10 cellular contexts compared by ENCODE assay signal in the genomic region with DNA sequence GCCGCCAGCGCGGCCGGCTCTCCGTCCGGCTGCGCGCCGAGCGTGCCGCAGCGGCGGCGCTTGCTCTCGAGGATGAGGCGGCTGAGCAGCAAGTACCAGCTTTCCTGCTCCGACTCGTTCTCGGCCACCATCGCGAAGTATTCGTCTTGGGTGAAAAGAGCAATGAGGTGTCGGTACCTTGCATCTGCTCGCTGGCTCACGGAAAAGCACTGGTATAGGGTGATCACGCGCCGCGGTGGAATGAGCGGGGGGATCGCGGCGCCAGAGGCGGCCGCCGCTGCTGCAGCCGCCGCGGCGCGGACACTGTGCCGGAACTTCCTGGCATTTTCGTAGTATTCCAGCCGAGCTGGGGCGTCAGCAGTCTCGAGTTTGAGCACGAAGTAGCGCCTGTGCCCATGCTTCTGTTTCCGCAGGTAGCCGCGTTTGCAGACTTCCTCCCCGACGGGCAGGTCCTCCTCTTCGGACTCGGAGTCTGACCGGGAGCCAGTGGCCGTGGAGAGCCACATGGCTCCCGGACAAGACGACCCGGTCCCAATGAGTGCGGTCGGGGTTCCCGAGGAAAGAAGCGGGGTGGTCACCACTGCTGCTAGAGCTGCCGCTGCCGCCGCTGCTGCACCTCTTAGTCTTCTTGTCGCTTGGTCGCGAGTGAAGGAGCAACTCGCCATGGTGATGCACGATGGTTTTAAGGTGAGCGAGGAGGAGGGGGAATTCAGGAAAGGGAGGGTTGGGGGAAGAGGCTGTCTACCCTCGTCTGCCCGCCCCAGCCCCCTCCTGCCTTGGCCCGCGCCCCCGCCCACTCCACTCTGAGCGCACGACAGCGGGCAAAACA. TPM values are rescaled to one million over a fixed set of nuclear protein-coding genes. Genes with fewer than 3 reads are reported as not detected.
DNase-seq lines count a peak whose midpoint lies in the region; ATAC-seq and TF ChIP-seq lines count a peak whose summit lies in the region.
"Had no signal": no experiment of that assay in that cellular context is flagged by ENCODE, and none has a peak within 500 bp of the region (broad histone marks: within the 10 kb centered on the region; RNA-seq: fewer than 3 reads in every experiment).

No MANE protein-coding gene starts in this region.

- TF ChIP-seq POLR2A in tibial nerve (IDR thresholded peaks at IDR 0.05), result no peak

- no peak for TF ChIP-seq EP300 in tibial nerve (IDR thresholded peaks at IDR 0.05)

- 3 to 44% methylated on average over 8 to 61 of the region's 81 CpGs for WGBS in tibial nerve, 2 donors

- H3K27me3 ChIP-seq in tibial nerve, result peaks cover 0 to 93% of the 10 kb centered on the region in 2 donors

- in situ Hi-C loops in astrocyte of the cerebellum (cut with HindIII; ENCODE audit: low sequenced_read_pairs), result no loop called here

- peaks cover 0 to 15% (median 0%) of the 10 kb centered on the region in 4 donors for H3K4me1 ChIP-seq in tibial nerve
- H3K4me1 ChIP-seq: right lobe of liver had no signal

- H3K9me3 ChIP-seq in tibial nerve, result no peaks in the 10 kb centered on the region
- H3K9me3 ChIP-seq: right lobe of liver had no signal

- H3K36me3 ChIP-seq in tibial nerve, result no peaks in the 10 kb centered on the region
- H3K36me3 ChIP-seq: right lobe of liver had no signal

- peak overlapping the region in 1 of 4 donors; percentile 67 for H3K27ac ChIP-seq in tibial nerve
- H3K27ac ChIP-seq: right lobe of liver had no signal

- ATAC-seq in HG03095 (IDR thresholded peaks at IDR 0.05; ENCODE audit: unreplicated experiment) (no peak), GM21360 (IDR thresholded peaks at IDR 0.05; ENCODE audit: unreplicated experiment) (no peak)

- H3K4me3 ChIP-seq in astrocyte of the cerebellum (ENCODE audit: low read depth, low read length), result peak overlapping the region; percentile 38
- peak overlapping the region; percentile 21 to 58 (median 28) for H3K4me3 ChIP-seq in tibial nerve
- H3K4me3 ChIP-seq: right lobe of liver had no signal

- DNase-seq in NCI-H524 (lab: John Stamatoyannopoulos, UW) (peak; percentile 37 to 46), NCI-H524 treated with DMSO at 0.1 percent for 48 hours (lab: John Stamatoyannopoulos, UW) (no peak), astrocyte of the cerebellum (ENCODE audit: low read depth) (no peak), kidney tubule cell (ENCODE audit: low spot score) (peak; percentile 9), tibial nerve (ENCODE audit: low spot score in 2 of 2) (no peak), SW480 (ENCODE audit: low spot score) (no peak)
- DNase-seq: DND-41 had no signal

- no peak for TF ChIP-seq CTCF in astrocyte of the cerebellum (IDR thresholded peaks at IDR 0.05; ENCODE audit: low read depth, low read length, missing control alignments)
- TF ChIP-seq CTCF in tibial nerve (IDR thresholded peaks at IDR 0.05), result no peak

RNA-seq across cellular contexts. Expression of gene IRS4, which starts 0.5 kb away (rescaled TPM):
- 1 to 10 TPM in 1 of 4 donors, under 1 TPM in 3; 0.22 to 1.5 (median 0.64) TPM for total RNA-seq in tibial nerve
- total RNA-seq: right lobe of liver had no signal

Comparison
In these comparisons a context has a peak if more than half of its experiments do, and no peak if none do; other contexts are left out.
1. DNase-seq: peak in NCI-H524 (2 of 2) and kidney tubule cell (single experiment); none in NCI-H524 treated with DMSO at 0.1 percent for 48 hours (single experiment), astrocyte of the cerebellum (single experiment), tibial nerve (0 of 2) and SW480 (single experiment).